ENCODE assay signal across 2 cellular contexts in the genomic region with DNA sequence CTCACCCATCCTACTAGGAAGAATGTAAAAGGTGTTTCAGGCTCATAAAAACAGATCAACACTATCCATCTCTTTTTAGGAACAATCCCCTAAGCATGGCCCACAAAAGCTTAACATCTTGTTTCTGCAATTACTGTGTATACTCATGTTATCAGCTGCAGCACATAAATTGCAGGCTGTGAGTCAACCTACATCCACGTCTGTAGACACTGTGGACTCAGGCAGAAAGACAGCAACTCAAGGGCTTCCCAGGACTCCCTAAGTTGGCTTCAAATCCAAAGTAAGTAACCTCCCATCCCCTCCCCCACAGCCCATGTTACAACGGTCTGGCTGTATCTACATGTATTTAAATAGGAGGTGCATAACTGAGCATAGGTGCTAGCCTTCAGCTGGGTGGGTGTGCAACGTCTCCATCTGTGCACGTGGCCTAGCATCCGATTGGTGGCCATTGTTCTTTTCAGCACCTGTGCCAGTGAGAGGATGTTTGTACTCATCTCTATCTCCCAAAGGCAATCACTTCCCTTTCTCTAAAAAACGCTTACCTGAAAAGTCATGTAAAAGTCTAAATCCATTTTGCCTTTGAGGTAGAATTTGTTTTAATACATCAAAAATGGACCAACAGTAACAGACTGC.
TF ChIP-seq lines count a peak whose summit lies in the region.

No MANE protein-coding gene starts in this region.

TF ChIP-seq in IMR-90, 13 proteins besides CTCF, POLR2A, EP300 and RAD21:
- TF ChIP-seq BHLHE40 (IDR thresholded peaks at IDR 0.05; ENCODE audit: low read depth, low read length) (no peak), CEBPB (IDR thresholded peaks at IDR 0.05; ENCODE audit: low read depth, low read length) (no peak), MAFK (IDR thresholded peaks at IDR 0.05; ENCODE audit: low read depth, low read length) (no peak)
TF ChIP-seq in IMR-90: peak in this region for 0.

TF ChIP-seq in K562, 482 proteins besides CTCF, POLR2A, EP300 and RAD21:
- TF ChIP-seq FOSL1 (tag; conservative IDR thresholded peaks at IDR 0.05): peak; percentile 52; the same call in 1 of the 2 replicates
- no peak for TF ChIP-seq GATAD2A (IDR thresholded peaks at IDR 0.05)
- TF ChIP-seq POLR3G (IDR thresholded peaks at IDR 0.05; ENCODE audit: extremely low read depth, insufficient read length, insufficient replicate concordance): no peak
